ENCODE assay signal across 1 cellular context in the genomic region with DNA sequence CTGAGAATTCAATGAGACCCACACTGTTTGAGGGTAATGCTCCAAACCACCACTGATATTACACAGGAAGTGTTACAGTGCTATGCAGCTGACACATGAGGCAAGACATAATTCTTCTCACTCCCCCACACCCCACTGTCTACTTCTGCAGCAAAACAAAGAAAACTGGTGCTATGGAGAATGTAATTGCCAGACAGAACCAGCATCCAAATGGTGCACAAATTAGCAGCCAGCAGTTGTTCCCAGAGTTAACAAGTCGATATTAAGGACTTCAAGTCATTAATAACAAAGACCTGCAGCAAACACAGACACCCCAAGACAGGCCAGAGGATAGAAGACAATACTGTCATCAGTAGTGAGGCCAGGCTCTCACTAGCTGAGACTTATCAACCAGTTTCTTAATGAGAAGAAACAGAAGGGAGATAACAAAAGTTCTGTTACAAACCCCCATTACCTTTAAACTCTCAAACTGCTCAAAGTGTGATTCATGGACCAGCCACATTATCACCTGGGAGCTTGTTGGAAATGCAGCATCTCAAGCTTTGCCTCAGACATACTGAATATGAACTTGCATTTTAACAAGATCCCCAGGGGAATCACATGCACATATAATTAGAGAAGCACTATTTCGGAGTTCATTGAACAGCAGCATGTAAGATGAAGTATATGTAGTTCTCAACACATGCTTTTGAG.
TF ChIP-seq lines count a peak whose summit lies in the region.

No MANE protein-coding gene starts in this region.

TF ChIP-seq in HepG2, 621 proteins besides CTCF, POLR2A, EP300 and RAD21:
- TF ChIP-seq, protein P1, sequence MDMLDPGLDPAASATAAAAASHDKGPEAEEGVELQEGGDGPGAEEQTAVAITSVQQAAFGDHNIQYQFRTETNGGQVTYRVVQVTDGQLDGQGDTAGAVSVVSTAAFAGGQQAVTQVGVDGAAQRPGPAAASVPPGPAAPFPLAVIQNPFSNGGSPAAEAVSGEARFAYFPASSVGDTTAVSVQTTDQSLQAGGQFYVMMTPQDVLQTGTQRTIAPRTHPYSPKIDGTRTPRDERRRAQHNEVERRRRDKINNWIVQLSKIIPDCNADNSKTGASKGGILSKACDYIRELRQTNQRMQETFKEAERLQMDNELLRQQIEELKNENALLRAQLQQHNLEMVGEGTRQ (IDR thresholded peaks at IDR 0.05; ENCODE audit: low read depth, low read length): no peak
- TF ChIP-seq, protein P1 (CRISPR knock-in tag; IDR thresholded peaks at IDR 0.05; ENCODE audit: borderline replicate concordance): no peak
- TF ChIP-seq ZNF354B (CRISPR knock-in tag; IDR thresholded peaks at IDR 0.05): no peak
- no peak for TF ChIP-seq PAWR (CRISPR knock-in tag; IDR thresholded peaks at IDR 0.05; ENCODE audit: borderline replicate concordance)
- TF ChIP-seq, protein P2, sequence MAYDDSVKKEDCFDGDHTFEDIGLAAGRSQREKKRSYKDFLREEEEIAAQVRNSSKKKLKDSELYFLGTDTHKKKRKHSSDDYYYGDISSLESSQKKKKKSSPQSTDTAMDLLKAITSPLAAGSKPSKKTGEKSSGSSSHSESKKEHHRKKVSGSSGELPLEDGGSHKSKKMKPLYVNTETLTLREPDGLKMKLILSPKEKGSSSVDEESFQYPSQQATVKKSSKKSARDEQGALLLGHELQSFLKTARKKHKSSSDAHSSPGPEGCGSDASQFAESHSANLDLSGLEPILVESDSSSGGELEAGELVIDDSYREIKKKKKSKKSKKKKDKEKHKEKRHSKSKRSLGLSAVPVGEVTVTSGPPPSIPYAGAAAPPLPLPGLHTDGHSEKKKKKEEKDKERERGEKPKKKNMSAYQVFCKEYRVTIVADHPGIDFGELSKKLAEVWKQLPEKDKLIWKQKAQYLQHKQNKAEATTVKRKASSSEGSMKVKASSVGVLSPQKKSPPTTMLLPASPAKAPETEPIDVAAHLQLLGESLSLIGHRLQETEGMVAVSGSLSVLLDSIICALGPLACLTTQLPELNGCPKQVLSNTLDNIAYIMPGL (CRISPR knock-in tag; IDR thresholded peaks at IDR 0.05; ENCODE audit: borderline replicate concordance in 1 of 2, low read depth in 1 of 2): no peak
- no peak for TF ChIP-seq ZNF235 (CRISPR knock-in tag; IDR thresholded peaks at IDR 0.05; ENCODE audit: borderline replicate concordance)
- no peak for TF ChIP-seq PHF8 (CRISPR knock-in tag; IDR thresholded peaks at IDR 0.05)
- no peak for TF ChIP-seq MIER2 (CRISPR knock-in tag; IDR thresholded peaks at IDR 0.05)
- TF ChIP-seq THYN1 (CRISPR knock-in tag; IDR thresholded peaks at IDR 0.05; ENCODE audit: borderline replicate concordance, low read depth): no peak
- TF ChIP-seq, protein P3, sequence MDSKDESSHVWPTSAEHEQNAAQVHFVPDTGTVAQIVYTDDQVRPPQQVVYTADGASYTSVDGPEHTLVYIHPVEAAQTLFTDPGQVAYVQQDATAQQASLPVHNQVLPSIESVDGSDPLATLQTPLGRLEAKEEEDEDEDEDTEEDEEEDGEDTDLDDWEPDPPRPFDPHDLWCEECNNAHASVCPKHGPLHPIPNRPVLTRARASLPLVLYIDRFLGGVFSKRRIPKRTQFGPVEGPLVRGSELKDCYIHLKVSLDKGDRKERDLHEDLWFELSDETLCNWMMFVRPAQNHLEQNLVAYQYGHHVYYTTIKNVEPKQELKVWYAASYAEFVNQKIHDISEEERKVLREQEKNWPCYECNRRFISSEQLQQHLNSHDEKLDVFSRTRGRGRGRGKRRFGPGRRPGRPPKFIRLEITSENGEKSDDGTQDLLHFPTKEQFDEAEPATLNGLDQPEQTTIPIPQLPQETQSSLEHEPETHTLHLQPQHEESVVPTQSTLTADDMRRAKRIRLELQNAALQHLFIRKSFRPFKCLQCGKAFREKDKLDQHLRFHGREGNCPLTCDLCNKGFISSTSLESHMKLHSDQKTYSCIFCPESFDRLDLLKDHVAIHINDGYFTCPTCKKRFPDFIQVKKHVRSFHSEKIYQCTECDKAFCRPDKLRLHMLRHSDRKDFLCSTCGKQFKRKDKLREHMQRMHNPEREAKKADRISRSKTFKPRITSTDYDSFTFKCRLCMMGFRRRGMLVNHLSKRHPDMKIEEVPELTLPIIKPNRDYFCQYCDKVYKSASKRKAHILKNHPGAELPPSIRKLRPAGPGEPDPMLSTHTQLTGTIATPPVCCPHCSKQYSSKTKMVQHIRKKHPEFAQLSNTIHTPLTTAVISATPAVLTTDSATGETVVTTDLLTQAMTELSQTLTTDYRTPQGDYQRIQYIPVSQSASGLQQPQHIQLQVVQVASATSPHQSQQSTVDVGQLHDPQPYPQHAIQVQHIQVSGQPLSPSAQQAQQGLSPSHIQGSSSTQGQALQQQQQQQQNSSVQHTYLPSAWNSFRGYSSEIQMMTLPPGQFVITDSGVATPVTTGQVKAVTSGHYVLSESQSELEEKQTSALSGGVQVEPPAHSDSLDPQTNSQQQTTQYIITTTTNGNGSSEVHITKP (CRISPR knock-in tag; IDR thresholded peaks at IDR 0.05; ENCODE audit: low read depth): no peak
- TF ChIP-seq, protein P4, sequence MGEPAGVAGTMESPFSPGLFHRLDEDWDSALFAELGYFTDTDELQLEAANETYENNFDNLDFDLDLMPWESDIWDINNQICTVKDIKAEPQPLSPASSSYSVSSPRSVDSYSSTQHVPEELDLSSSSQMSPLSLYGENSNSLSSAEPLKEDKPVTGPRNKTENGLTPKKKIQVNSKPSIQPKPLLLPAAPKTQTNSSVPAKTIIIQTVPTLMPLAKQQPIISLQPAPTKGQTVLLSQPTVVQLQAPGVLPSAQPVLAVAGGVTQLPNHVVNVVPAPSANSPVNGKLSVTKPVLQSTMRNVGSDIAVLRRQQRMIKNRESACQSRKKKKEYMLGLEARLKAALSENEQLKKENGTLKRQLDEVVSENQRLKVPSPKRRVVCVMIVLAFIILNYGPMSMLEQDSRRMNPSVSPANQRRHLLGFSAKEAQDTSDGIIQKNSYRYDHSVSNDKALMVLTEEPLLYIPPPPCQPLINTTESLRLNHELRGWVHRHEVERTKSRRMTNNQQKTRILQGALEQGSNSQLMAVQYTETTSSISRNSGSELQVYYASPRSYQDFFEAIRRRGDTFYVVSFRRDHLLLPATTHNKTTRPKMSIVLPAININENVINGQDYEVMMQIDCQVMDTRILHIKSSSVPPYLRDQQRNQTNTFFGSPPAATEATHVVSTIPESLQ (CRISPR knock-in tag; conservative IDR thresholded peaks at IDR 0.05): no peak
- TF ChIP-seq EEA1 (CRISPR knock-in tag; IDR thresholded peaks at IDR 0.05; ENCODE audit: borderline replicate concordance): no peak
- TF ChIP-seq, protein P5, sequence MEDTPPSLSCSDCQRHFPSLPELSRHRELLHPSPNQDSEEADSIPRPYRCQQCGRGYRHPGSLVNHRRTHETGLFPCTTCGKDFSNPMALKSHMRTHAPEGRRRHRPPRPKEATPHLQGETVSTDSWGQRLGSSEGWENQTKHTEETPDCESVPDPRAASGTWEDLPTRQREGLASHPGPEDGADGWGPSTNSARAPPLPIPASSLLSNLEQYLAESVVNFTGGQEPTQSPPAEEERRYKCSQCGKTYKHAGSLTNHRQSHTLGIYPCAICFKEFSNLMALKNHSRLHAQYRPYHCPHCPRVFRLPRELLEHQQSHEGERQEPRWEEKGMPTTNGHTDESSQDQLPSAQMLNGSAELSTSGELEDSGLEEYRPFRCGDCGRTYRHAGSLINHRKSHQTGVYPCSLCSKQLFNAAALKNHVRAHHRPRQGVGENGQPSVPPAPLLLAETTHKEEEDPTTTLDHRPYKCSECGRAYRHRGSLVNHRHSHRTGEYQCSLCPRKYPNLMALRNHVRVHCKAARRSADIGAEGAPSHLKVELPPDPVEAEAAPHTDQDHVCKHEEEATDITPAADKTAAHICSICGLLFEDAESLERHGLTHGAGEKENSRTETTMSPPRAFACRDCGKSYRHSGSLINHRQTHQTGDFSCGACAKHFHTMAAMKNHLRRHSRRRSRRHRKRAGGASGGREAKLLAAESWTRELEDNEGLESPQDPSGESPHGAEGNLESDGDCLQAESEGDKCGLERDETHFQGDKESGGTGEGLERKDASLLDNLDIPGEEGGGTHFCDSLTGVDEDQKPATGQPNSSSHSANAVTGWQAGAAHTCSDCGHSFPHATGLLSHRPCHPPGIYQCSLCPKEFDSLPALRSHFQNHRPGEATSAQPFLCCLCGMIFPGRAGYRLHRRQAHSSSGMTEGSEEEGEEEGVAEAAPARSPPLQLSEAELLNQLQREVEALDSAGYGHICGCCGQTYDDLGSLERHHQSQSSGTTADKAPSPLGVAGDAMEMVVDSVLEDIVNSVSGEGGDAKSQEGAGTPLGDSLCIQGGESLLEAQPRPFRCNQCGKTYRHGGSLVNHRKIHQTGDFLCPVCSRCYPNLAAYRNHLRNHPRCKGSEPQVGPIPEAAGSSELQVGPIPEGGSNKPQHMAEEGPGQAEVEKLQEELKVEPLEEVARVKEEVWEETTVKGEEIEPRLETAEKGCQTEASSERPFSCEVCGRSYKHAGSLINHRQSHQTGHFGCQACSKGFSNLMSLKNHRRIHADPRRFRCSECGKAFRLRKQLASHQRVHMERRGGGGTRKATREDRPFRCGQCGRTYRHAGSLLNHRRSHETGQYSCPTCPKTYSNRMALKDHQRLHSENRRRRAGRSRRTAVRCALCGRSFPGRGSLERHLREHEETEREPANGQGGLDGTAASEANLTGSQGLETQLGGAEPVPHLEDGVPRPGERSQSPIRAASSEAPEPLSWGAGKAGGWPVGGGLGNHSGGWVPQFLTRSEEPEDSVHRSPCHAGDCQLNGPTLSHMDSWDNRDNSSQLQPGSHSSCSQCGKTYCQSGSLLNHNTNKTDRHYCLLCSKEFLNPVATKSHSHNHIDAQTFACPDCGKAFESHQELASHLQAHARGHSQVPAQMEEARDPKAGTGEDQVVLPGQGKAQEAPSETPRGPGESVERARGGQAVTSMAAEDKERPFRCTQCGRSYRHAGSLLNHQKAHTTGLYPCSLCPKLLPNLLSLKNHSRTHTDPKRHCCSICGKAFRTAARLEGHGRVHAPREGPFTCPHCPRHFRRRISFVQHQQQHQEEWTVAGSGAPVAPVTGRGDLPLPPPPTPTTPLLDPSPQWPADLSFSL (CRISPR knock-in tag; IDR thresholded peaks at IDR 0.05): no peak
- TF ChIP-seq, protein P6, sequence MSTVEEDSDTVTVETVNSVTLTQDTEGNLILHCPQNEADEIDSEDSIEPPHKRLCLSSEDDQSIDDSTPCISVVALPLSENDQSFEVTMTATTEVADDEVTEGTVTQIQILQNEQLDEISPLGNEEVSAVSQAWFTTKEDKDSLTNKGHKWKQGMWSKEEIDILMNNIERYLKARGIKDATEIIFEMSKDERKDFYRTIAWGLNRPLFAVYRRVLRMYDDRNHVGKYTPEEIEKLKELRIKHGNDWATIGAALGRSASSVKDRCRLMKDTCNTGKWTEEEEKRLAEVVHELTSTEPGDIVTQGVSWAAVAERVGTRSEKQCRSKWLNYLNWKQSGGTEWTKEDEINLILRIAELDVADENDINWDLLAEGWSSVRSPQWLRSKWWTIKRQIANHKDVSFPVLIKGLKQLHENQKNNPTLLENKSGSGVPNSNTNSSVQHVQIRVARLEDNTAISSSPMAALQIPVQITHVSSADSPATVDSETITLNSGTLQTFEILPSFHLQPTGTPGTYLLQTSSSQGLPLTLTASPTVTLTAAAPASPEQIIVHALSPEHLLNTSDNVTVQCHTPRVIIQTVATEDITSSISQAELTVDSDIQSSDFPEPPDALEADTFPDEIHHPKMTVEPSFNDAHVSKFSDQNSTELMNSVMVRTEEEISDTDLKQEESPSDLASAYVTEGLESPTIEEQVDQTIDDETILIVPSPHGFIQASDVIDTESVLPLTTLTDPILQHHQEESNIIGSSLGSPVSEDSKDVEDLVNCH (CRISPR knock-in tag; IDR thresholded peaks at IDR 0.05): no peak
- no peak for TF ChIP-seq ZNF598 (CRISPR knock-in tag; IDR thresholded peaks at IDR 0.05; ENCODE audit: borderline replicate concordance)
- no peak for TF ChIP-seq ZNF33B (CRISPR knock-in tag; IDR thresholded peaks at IDR 0.05)
TF ChIP-seq in HepG2: peak in this region for 0.
